1 cellular context compared by ENCODE assay signal in the genomic region with DNA sequence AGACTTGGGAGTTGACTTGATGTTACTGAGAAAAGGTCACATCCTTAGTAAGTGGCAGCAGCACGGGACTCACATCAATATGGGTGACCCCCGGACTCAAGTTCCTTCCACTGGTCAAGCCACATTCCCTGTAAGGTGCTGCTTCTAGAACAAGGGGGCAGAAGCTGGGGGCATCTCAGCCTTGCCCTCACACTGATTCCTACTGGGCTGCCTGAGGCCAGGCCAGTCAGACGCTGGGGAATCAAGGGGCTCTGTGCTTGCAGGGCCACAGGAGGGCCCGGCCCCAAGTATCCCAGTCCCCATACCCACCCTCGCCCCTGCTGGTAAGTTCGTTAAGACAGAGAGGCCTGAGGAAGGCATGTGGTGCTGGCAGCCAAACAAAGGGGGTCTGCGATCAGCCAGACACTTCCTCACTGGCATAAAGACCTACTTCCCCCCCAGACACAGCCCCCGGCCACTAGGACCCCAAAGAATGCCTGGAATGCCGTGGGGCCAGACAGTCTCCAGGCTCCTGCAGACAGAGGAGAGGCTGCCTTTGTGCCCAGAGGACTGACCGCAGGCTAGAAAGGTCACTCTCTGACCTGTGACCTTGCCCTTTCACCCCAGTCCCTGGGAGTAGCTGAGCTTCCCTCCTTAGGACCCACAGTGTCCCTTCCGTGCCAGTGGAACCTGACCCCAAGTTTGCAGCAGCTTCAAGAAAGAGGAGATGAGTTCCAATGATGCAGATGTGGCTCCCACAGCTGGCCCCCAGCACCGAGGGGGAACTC.
TF ChIP-seq lines count a peak whose summit lies in the region.

No MANE protein-coding gene starts in this region.

TF ChIP-seq in WTC11, 78 proteins besides CTCF, POLR2A, EP300 and RAD21 (continued from another document):
- no peak for TF ChIP-seq CDX4 (CRISPR knock-in tag; IDR thresholded peaks at IDR 0.05; ENCODE audit: borderline replicate concordance)
- no peak for TF ChIP-seq ZSCAN18 (CRISPR knock-in tag; IDR thresholded peaks at IDR 0.05)
- TF ChIP-seq RORB (CRISPR knock-in tag; IDR thresholded peaks at IDR 0.05), result no peak
- TF ChIP-seq SMAD4 (CRISPR knock-in tag; IDR thresholded peaks at IDR 0.05), result peak; percentile 50; the same call in 1 of the 2 replicates
- TF ChIP-seq, protein P1, sequence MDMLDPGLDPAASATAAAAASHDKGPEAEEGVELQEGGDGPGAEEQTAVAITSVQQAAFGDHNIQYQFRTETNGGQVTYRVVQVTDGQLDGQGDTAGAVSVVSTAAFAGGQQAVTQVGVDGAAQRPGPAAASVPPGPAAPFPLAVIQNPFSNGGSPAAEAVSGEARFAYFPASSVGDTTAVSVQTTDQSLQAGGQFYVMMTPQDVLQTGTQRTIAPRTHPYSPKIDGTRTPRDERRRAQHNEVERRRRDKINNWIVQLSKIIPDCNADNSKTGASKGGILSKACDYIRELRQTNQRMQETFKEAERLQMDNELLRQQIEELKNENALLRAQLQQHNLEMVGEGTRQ (CRISPR knock-in tag; IDR thresholded peaks at IDR 0.05), result no peak
- no peak for TF ChIP-seq JAZF1 (CRISPR knock-in tag; IDR thresholded peaks at IDR 0.05)
